Comparison of ENCODE assay signal across 19 cellular contexts in genomic region chr4:189840356-189840755, GRCh38.
DNase-seq lines count a peak whose midpoint lies in the region; ATAC-seq and TF ChIP-seq lines count a peak whose summit lies in the region.
"Had no signal": no experiment of that assay in that cellular context is flagged by ENCODE, and none has a peak within 500 bp of the region (broad histone marks: within the 10 kb centered on the region; RNA-seq: fewer than 3 reads in every experiment).

No MANE protein-coding gene starts in this region.

- H3K9me3 Mint-ChIP-seq in activated naive CD4-positive, alpha-beta T cell treated with anti-CD3 and anti-CD28 coated beads, Interleukin-2, amount 10 ng/mL, durations not matched to agents 7 days and 5 days = no peaks in the 10 kb centered on the region
- H3K9me3 Mint-ChIP-seq: CD8-positive, alpha-beta T cell had no signal

- no peak overlapping the region for H3K4me3 ChIP-seq in left ventricle myocardium inferior
- H3K4me3 ChIP-seq in right atrium auricular region = no peak overlapping the region
- H3K4me3 ChIP-seq in NT2/D1 (ENCODE audit: insufficient read length, low read depth) = no peak overlapping the region
- H3K4me3 ChIP-seq in right cardiac atrium (ENCODE audit: low read length) = no peak overlapping the region
- H3K4me3 ChIP-seq: BLaER1, GM12878, GM23248, HAP-1 had no signal

- H3K9me3 ChIP-seq in left ventricle myocardium inferior (replicated peaks) (no peaks in the 10 kb centered on the region), right atrium auricular region (no peaks in the 10 kb centered on the region), NT2/D1 (ENCODE audit: insufficient read depth, low read length) (peaks cover 13% of the 10 kb centered on the region), right cardiac atrium (ENCODE audit: control insufficient read depth, low read length) (no peaks in the 10 kb centered on the region)
- H3K9me3 ChIP-seq: BLaER1, HAP-1 had no signal

- no peak overlapping the region for H3K4me3 Mint-ChIP-seq in activated naive CD4-positive, alpha-beta T cell treated with anti-CD3 and anti-CD28 coated beads, Interleukin-2, amount 10 ng/mL, durations not matched to agents 7 days and 5 days
- H3K4me3 Mint-ChIP-seq: CD8-positive, alpha-beta T cell had no signal

- no peak overlapping the region for H3K9ac ChIP-seq in NT2/D1 (ENCODE audit: insufficient read length, low read depth)
- H3K9ac ChIP-seq: BLaER1, GM23248 had no signal

- H3K27ac ChIP-seq in left ventricle myocardium inferior (replicated peaks) = peak overlapping the region; percentile 90
- peak overlapping the region in 1 of 2 donors; percentile 87 for H3K27ac ChIP-seq in right atrium auricular region
- H3K27ac ChIP-seq in right cardiac atrium (ENCODE audit: low read length) = peak overlapping the region; percentile 97
- H3K27ac ChIP-seq: BLaER1, GM23248 had no signal

- H3K36me3 Mint-ChIP-seq in activated naive CD4-positive, alpha-beta T cell treated with anti-CD3 and anti-CD28 coated beads, Interleukin-2, amount 10 ng/mL, durations not matched to agents 7 days and 5 days = no peaks in the 10 kb centered on the region
- H3K36me3 Mint-ChIP-seq: CD8-positive, alpha-beta T cell had no signal

- peak in 1 of 2 donors; percentile 91 for ATAC-seq in right cardiac atrium
- no peak for ATAC-seq in GM18870 (IDR thresholded peaks at IDR 0.05; ENCODE audit: unreplicated experiment)
- ATAC-seq: CD8-positive, alpha-beta T cell; GM12878 had no signal

- no peak overlapping the region for H3K27ac Mint-ChIP-seq in activated naive CD4-positive, alpha-beta T cell treated with anti-CD3 and anti-CD28 coated beads, Interleukin-2, amount 10 ng/mL, durations not matched to agents 7 days and 5 days
- H3K27ac Mint-ChIP-seq: CD8-positive, alpha-beta T cell had no signal

- H3K27me3 ChIP-seq in left ventricle myocardium inferior (ENCODE audit: low read depth) = no peaks in the 10 kb centered on the region
- H3K27me3 ChIP-seq in right atrium auricular region = no peaks in the 10 kb centered on the region
- H3K27me3 ChIP-seq in NT2/D1 (ENCODE audit: insufficient read depth, insufficient read length) = no peaks in the 10 kb centered on the region
- H3K27me3 ChIP-seq in right cardiac atrium (ENCODE audit: control insufficient read depth, insufficient read depth) = no peaks in the 10 kb centered on the region
- H3K27me3 ChIP-seq: BLaER1 had no signal

- H3K36me3 ChIP-seq in left ventricle myocardium inferior (no peaks in the 10 kb centered on the region), right atrium auricular region (no peaks in the 10 kb centered on the region), NT2/D1 (ENCODE audit: insufficient read depth, insufficient read length, low read length) (no peaks in the 10 kb centered on the region)
- H3K36me3 ChIP-seq: BLaER1, HAP-1 had no signal

- CTCF ChIA-PET in activated naive CD4-positive, alpha-beta T cell treated with anti-CD3 and anti-CD28 coated beads, Interleukin-2, amount 10 ng/mL, durations not matched to agents 7 days and 5 days (lab: Charles Lee) = no interaction called here

- peaks cover 9% of the 10 kb centered on the region for H3K4me1 ChIP-seq in left ventricle myocardium inferior
- peaks cover 0 to 13% of the 10 kb centered on the region in 2 donors for H3K4me1 ChIP-seq in right atrium auricular region
- H3K4me1 ChIP-seq in NT2/D1 (ENCODE audit: insufficient read depth, insufficient read length) = no peaks in the 10 kb centered on the region
- H3K4me1 ChIP-seq in right cardiac atrium (ENCODE audit: control insufficient read depth, insufficient read depth, low read length) = no peaks in the 10 kb centered on the region
- H3K4me1 ChIP-seq: BLaER1, HAP-1 had no signal

- DNase-seq in left ventricle myocardium inferior = no peak
- no peak for DNase-seq in right atrium auricular region (ENCODE audit: low spot score)
- peak; percentile 20 for DNase-seq in NT2/D1 (ENCODE audit: low read depth, low spot score)
- no peak for DNase-seq in right cardiac atrium
- no peak for DNase-seq in activated naive CD4-positive, alpha-beta T cell treated with anti-CD3 and anti-CD28 coated beads, Interleukin-2, amount 10 ng/mL, durations not matched to agents 7 days and 5 days
- DNase-seq in NCI-H69 (lab: John Stamatoyannopoulos, UW) = no peak
- DNase-seq: ACHN; AML-193; Calu3; CD8-positive, alpha-beta T cell; DMS 273 treated with DMSO at 0.1 percent for 48 hours; DMS53; DND-41; EL; GM23248 had no signal

- H3K27me3 Mint-ChIP-seq in activated naive CD4-positive, alpha-beta T cell treated with anti-CD3 and anti-CD28 coated beads, Interleukin-2, amount 10 ng/mL, durations not matched to agents 7 days and 5 days = no peaks in the 10 kb centered on the region

- 87% methylated on average over 5 of the region's 5 CpGs for WGBS in right cardiac atrium

- no peaks in the 10 kb centered on the region for H3K4me1 Mint-ChIP-seq in activated naive CD4-positive, alpha-beta T cell treated with anti-CD3 and anti-CD28 coated beads, Interleukin-2, amount 10 ng/mL, durations not matched to agents 7 days and 5 days

- no peak for TF ChIP-seq CTCF in left ventricle myocardium inferior (IDR thresholded peaks at IDR 0.05; ENCODE audit: borderline replicate concordance)
- no peak for TF ChIP-seq CTCF in right atrium auricular region (IDR thresholded peaks at IDR 0.05)

- intact Hi-C loops in left ventricle myocardium inferior (cut with micrococcal nuclease) = no loop called here
- intact Hi-C loops in right cardiac atrium (cut with DNase I) = no loop called here
